8 cellular contexts compared by ENCODE assay signal in genomic region chr11:6474423-6474792, GRCh38. TPM values are rescaled to one million over a fixed set of nuclear protein-coding genes. Genes with fewer than 3 reads are reported as not detected.
DNase-seq lines count a peak whose midpoint lies in the region; ATAC-seq, FAIRE-seq and TF ChIP-seq lines count a peak whose summit lies in the region.

No MANE protein-coding gene starts in this region.

- H3K27me3 ChIP-seq in RWPE2 (ENCODE audit: insufficient read depth, poor library complexity, severe bottlenecking) (no peaks in the 10 kb centered on the region), parathyroid adenoma (ENCODE audit: control insufficient read depth, insufficient read depth, low read length) (no peaks in the 10 kb centered on the region)

- H3K4me3 ChIP-seq in RWPE2 (ENCODE audit: severe bottlenecking), result peak overlapping the region; percentile 87
- peak overlapping the region; percentile 74 for H3K4me3 ChIP-seq in epithelial cell of proximal tubule (ENCODE audit: low read depth, low read length)
- peak overlapping the region; percentile 64 for H3K4me3 ChIP-seq in parathyroid adenoma (ENCODE audit: low read depth, low read length)

- H3K9me3 Mint-ChIP-seq in Calu3 (ENCODE audit: low read depth, unreplicated experiment), result no peaks in the 10 kb centered on the region

- no peak for DNase-seq in Calu3
- no peak for DNase-seq in RWPE2 (ENCODE audit: low spot score)
- no peak for DNase-seq in epithelial cell of proximal tubule (ENCODE audit: low read depth)
- no peak for DNase-seq in G401 (ENCODE audit: low spot score)
- DNase-seq in GM03348 (ENCODE audit: low spot score), result no peak
- no peak for DNase-seq in D721Med (ENCODE audit: insufficient read length, low spot score)

- H2AFZ ChIP-seq in parathyroid adenoma, result peak overlapping the region; percentile 85

- FAIRE-seq in D721Med (lab: Jason Lieb, UNC), result no peak

- no peaks in the 10 kb centered on the region for H3K9me3 ChIP-seq in RWPE2 (ENCODE audit: severe bottlenecking)
- no peaks in the 10 kb centered on the region for H3K9me3 ChIP-seq in parathyroid adenoma (ENCODE audit: control insufficient read depth, low read length)

- H3K9ac ChIP-seq in parathyroid adenoma, result no peak overlapping the region

- peak overlapping the region; percentile 77 for H3K4me3 Mint-ChIP-seq in Calu3 (ENCODE audit: low read depth, unreplicated experiment)

- H3K36me3 ChIP-seq in RWPE2 (ENCODE audit: low read depth), result peaks cover 30% of the 10 kb centered on the region
- H3K36me3 ChIP-seq in parathyroid adenoma (ENCODE audit: control insufficient read depth, insufficient read depth, low read length), result no peaks in the 10 kb centered on the region

- H3K27me3 Mint-ChIP-seq in Calu3 (ENCODE audit: unreplicated experiment), result no peaks in the 10 kb centered on the region

- H3K79me2 ChIP-seq in parathyroid adenoma, result no peaks in the 10 kb centered on the region

- BruUV-seq in Calu3 (replicated peaks; lab: Mats Ljungman, UMichigan), result no TSS peak

- H3K27ac ChIP-seq in RWPE2 (ENCODE audit: poor library complexity, severe bottlenecking), result peak overlapping the region; percentile 64
- peak overlapping the region; percentile 84 for H3K27ac ChIP-seq in parathyroid adenoma

- intact Hi-C loops in Calu3 (cut with micrococcal nuclease; ENCODE audit: unreplicated experiment), result no loop called here

- no peaks in the 10 kb centered on the region for H3K4me1 ChIP-seq in RWPE2 (ENCODE audit: insufficient read depth, poor library complexity, severe bottlenecking)
- H3K4me1 ChIP-seq in parathyroid adenoma, result peaks cover 2% of the 10 kb centered on the region

- H3K36me3 Mint-ChIP-seq in Calu3 (ENCODE audit: insufficient read depth, unreplicated experiment), result peaks cover 55% of the 10 kb centered on the region

- in situ Hi-C loops in G401 (cut with HindIII; ENCODE audit: low sequenced_read_pairs), result no loop called here

- CTCF ChIA-PET in Calu3 (lab: Charles Lee), result interaction anchor here (0.6 to 0.7 kb wide), 3 partner anchors 35 to 565 kb away, joined by 3 to 9 read pairs (median 3); no protein-coding TSS in a partner anchor

- peak overlapping the region; percentile 65 for H3K4me2 ChIP-seq in parathyroid adenoma (ENCODE audit: low read length)

- TF ChIP-seq CTCF in Calu3 (IDR thresholded peaks at IDR 0.05; ENCODE audit: unreplicated experiment) (no peak), RWPE2 (IDR thresholded peaks at IDR 0.05; ENCODE audit: poor library complexity, severe bottlenecking) (peak; percentile 27), epithelial cell of proximal tubule (conservative IDR thresholded peaks at IDR 0.05; ENCODE audit: low read depth, low read length) (no peak), parathyroid adenoma (IDR thresholded peaks at IDR 0.05) (no peak), D721Med (IDR thresholded peaks at IDR 0.05; ENCODE audit: insufficient read depth, missing control alignments) (no peak)

- peak overlapping the region; percentile 85 for H3K27ac Mint-ChIP-seq in Calu3 (ENCODE audit: unreplicated experiment)

- ATAC-seq in RWPE2 (ENCODE audit: low read depth), result no peak
- no peak for ATAC-seq in HG03460 (IDR thresholded peaks at IDR 0.05; ENCODE audit: unreplicated experiment)

- peaks cover 19% of the 10 kb centered on the region for H3K4me1 Mint-ChIP-seq in Calu3 (ENCODE audit: low read depth, unreplicated experiment)

RNA-seq across cellular contexts. Expression of gene TRIM3, which starts 0.7 kb away (rescaled TPM):
- 9.5 and 10.6 TPM in 2 replicates for total RNA-seq in Calu3 (2022)
- 10.0 and 31.0 TPM in 2 replicates for total RNA-seq in epithelial cell of proximal tubule
- total RNA-seq in G401 (2014; rRNA removed; shearing (Covaris generic)), result 18.1 and 48.8 TPM in 2 replicates

RNA-seq across cellular contexts. Expression of gene ARFIP2, which starts 6.7 kb away (rescaled TPM):
- total RNA-seq in Calu3 (2022) (72.2 and 74.9 TPM in 2 replicates), epithelial cell of proximal tubule (55.2 and 57.7 TPM in 2 replicates)
- 56.7 and 72.5 TPM in 2 replicates for total RNA-seq in G401 (2014; rRNA removed; shearing (Covaris generic))

RNA-seq across cellular contexts. Expression of gene TIMM10B, which starts 6.9 kb away (rescaled TPM):
- total RNA-seq in Calu3 (2022) (41.7 and 45.7 TPM in 2 replicates), epithelial cell of proximal tubule (27.0 and 34.9 TPM in 2 replicates)
- 37.4 and 56.5 TPM in 2 replicates for total RNA-seq in G401 (2014; rRNA removed; shearing (Covaris generic))

RNA-seq across cellular contexts. Expression of gene DNHD1, which starts 22.7 kb away (rescaled TPM):
- total RNA-seq in Calu3 (2022) (41.2 and 41.8 TPM in 2 replicates), epithelial cell of proximal tubule (1.0 and 1.2 TPM in 2 replicates)
- 2.0 and 2.5 TPM in 2 replicates for total RNA-seq in G401 (2014; rRNA removed; shearing (Covaris generic))

RNA-seq across cellular contexts. Expression of gene HPX, which starts 33.6 kb away (rescaled TPM):
- total RNA-seq in Calu3 (2022), result 0.45 and 11.0 TPM in 2 replicates
- 0.06 and 1.0 TPM in 2 replicates for total RNA-seq in epithelial cell of proximal tubule
- not detected in 2 replicates for total RNA-seq in G401 (2014; rRNA removed; shearing (Covaris generic))
